ENCODE assay signal across 8 cellular contexts in the genomic region with DNA sequence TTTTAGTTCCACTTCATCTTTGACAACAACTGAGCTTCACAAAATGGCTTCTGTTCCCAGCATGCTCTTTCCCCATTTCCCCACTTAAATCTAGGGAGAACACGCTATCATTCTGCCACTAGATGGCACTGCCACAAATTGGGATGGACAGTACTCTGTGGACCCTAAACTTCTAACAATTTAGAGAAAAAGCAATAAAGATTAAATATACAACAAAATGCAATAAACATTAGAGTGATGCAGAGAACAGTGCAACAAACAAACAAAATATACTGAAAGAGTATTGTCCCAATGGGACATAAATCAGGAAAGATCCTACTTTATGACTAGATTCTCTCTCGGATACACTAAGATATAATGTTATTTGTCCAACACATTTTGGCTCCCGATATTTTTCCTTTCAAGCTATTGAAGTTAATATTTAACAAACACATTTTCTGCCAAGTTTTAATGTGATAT.
DNase-seq lines count a peak whose midpoint lies in the region; ATAC-seq and TF ChIP-seq lines count a peak whose summit lies in the region.

No MANE protein-coding gene starts in this region.

- 59 to 76% (median 64%) methylated on average over 3 of the region's 3 CpGs for WGBS in heart left ventricle, 4 donors

- TF ChIP-seq POLR2A in heart left ventricle (IDR thresholded peaks at IDR 0.05) (no peak), Peyer's patch (IDR thresholded peaks at IDR 0.05) (no peak)

- H3K9me3 ChIP-seq in heart left ventricle (no peaks in the 10 kb centered on the region), Peyer's patch (no peaks in the 10 kb centered on the region)

- no peak for DNase-seq in heart left ventricle
- no peak for DNase-seq in Right ventricle myocardium superior
- DNase-seq in Peyer's patch = peak in 1 of 3 donors; percentile 60
- DNase-seq in dorsolateral prefrontal cortex = no peak
- peak; percentile 79 for DNase-seq in myocyte (ENCODE audit: low read depth)

- peak; percentile 20 to 59 (median 42) for TF ChIP-seq CTCF in heart left ventricle (IDR thresholded peaks at IDR 0.05)
- TF ChIP-seq CTCF in Peyer's patch (IDR thresholded peaks at IDR 0.05) = peak in 5 of 6 experiments; percentile 4 to 66 (median 59)
- peak in 53 of 56 donors; percentile 12 to 69 (median 42) for TF ChIP-seq CTCF in dorsolateral prefrontal cortex (IDR thresholded peaks at IDR 0.05 in 54 of 56, conservative IDR thresholded peaks at IDR 0.05 in 2 of 56; ENCODE audit: low read depth in 1 of 56, partially characterized antibody in 56 of 56)

- H3K4me1 ChIP-seq in heart left ventricle = no peaks in the 10 kb centered on the region
- H3K4me1 ChIP-seq in Peyer's patch = peaks cover 0 to 6% (median 1%) of the 10 kb centered on the region in 4 donors

- ATAC-seq in heart left ventricle = no peak
- ATAC-seq in Right ventricle myocardium superior (ENCODE audit: poor library complexity) = no peak
- peak; percentile 79 for ATAC-seq in HG03039 (IDR thresholded peaks at IDR 0.05; ENCODE audit: unreplicated experiment)
- ATAC-seq in GM21367 (IDR thresholded peaks at IDR 0.05; ENCODE audit: unreplicated experiment) = no peak
- no peak for ATAC-seq in GM19452 (IDR thresholded peaks at IDR 0.05; ENCODE audit: unreplicated experiment)

- intact Hi-C loops in heart left ventricle (cut with DNase I) (loop anchor here in 1 of 10 donors (5.0 kb wide), 1 partner anchor 123 kb away; no protein-coding TSS in a partner anchor), Right ventricle myocardium superior (cut with DNase I) (no loop called here), dorsolateral prefrontal cortex (cut with DNase I) (no loop called here)

- no peak overlapping the region for H3K4me3 ChIP-seq in heart left ventricle
- H3K4me3 ChIP-seq in Peyer's patch = peak overlapping the region in 1 of 4 donors; percentile 3
- no peak overlapping the region for H3K4me3 ChIP-seq in dorsolateral prefrontal cortex

- no peaks in the 10 kb centered on the region for H3K27me3 ChIP-seq in heart left ventricle
- H3K27me3 ChIP-seq in Peyer's patch = no peaks in the 10 kb centered on the region
- no peaks in the 10 kb centered on the region for H3K27me3 ChIP-seq in dorsolateral prefrontal cortex

- H3K36me3 ChIP-seq in heart left ventricle (no peaks in the 10 kb centered on the region), Peyer's patch (no peaks in the 10 kb centered on the region)

- H3K27ac ChIP-seq in heart left ventricle (no peak overlapping the region), Peyer's patch (no peak overlapping the region), dorsolateral prefrontal cortex (no peak overlapping the region)
